Comparison of ENCODE assay signal across 9 cellular contexts in genomic region chr1:30718091-30718635, GRCh38. TPM values are rescaled to one million over a fixed set of nuclear protein-coding genes. Genes with fewer than 3 reads are reported as not detected.
DNase-seq lines count a peak whose midpoint lies in the region; ATAC-seq and TF ChIP-seq lines count a peak whose summit lies in the region.
"Had no signal": no experiment of that assay in that cellular context is flagged by ENCODE, and none has a peak within 500 bp of the region (broad histone marks: within the 10 kb centered on the region; RNA-seq: fewer than 3 reads in every experiment).

No MANE protein-coding gene starts in this region.

- DNase-seq in C1 segment of cervical spinal cord (lab: John Stamatoyannopoulos, UW) (peak; percentile 95 to 100 (median 99)), NCI-H748 treated with DMSO at 0.1 percent for 48 hours (lab: John Stamatoyannopoulos, UW) (peak; percentile 92), lower leg skin (ENCODE audit: low spot score in 2 of 2) (peak; percentile 99 to 100)
- peak; percentile 100 for DNase-seq in activated CD4-positive, alpha-beta T cell treated with anti-CD3 and anti-CD28 coated beads, Interleukin-2, amount 50 U/mL, for 4 hours
- peak; percentile 99 to 100 for DNase-seq in stimulated activated CD4-positive, alpha-beta T cell treated with anti-CD3 and anti-CD28 coated beads, Interleukin-4, amount 100 ng/mL, for 4 hours

- peaks cover 11% of the 10 kb centered on the region for H3K27me3 Mint-ChIP-seq in dendritic cell treated with granulocyte-macrophage colony-stimulating factor and Interleukin-4, amounts not matched to agents 40 ng/mL and 50 ng/mL, for 4 days

- ATAC-seq in GM19438 (IDR thresholded peaks at IDR 0.05; ENCODE audit: low read depth, unreplicated experiment) (peak; percentile 83), HG03558 (IDR thresholded peaks at IDR 0.05; ENCODE audit: extremely low read depth, unreplicated experiment) (peak; percentile 67)

- no peak for TF ChIP-seq CTCF in lower leg skin (IDR thresholded peaks at IDR 0.05)

- no peaks in the 10 kb centered on the region for H3K36me3 Mint-ChIP-seq in dendritic cell treated with granulocyte-macrophage colony-stimulating factor and Interleukin-4, amounts not matched to agents 40 ng/mL and 50 ng/mL, for 4 days (ENCODE audit: low read depth)

- TF ChIP-seq POLR2A in lower leg skin (IDR thresholded peaks at IDR 0.05): no peak

- H3K4me3 ChIP-seq in lower leg skin (ENCODE audit: low read depth, poor library complexity, severe bottlenecking): no peak overlapping the region

- peak overlapping the region; percentile 99 for H3K27ac Mint-ChIP-seq in dendritic cell treated with granulocyte-macrophage colony-stimulating factor and Interleukin-4, amounts not matched to agents 40 ng/mL and 50 ng/mL, for 4 days

- H3K9me3 Mint-ChIP-seq in dendritic cell treated with granulocyte-macrophage colony-stimulating factor and Interleukin-4, amounts not matched to agents 40 ng/mL and 50 ng/mL, for 4 days: peaks cover 11% of the 10 kb centered on the region

- peaks cover 25% of the 10 kb centered on the region for H3K4me1 Mint-ChIP-seq in dendritic cell treated with granulocyte-macrophage colony-stimulating factor and Interleukin-4, amounts not matched to agents 40 ng/mL and 50 ng/mL, for 4 days (ENCODE audit: low read depth)

- 2% methylated on average over 33 to 35 of the region's 50 CpGs for WGBS in lower leg skin, 2 donors

- intact Hi-C loops in dendritic cell treated with granulocyte-macrophage colony-stimulating factor and Interleukin-4, amounts not matched to agents 40 ng/mL and 50 ng/mL, for 4 days (cut with micrococcal nuclease): loop anchor here (2.0 to 5.0 kb wide), 4 partner anchors 39 to 1481 kb away; partner anchors contain the start of genes LAPTM5 and PTPRU
- intact Hi-C loops in lower leg skin (cut with DNase I; ENCODE audit: low total_unique reads): no loop called here

- H3K4me3 Mint-ChIP-seq in dendritic cell treated with granulocyte-macrophage colony-stimulating factor and Interleukin-4, amounts not matched to agents 40 ng/mL and 50 ng/mL, for 4 days: peak overlapping the region; percentile 86

RNA-seq across cellular contexts. Expression of gene MATN1, which starts 5.2 kb away (rescaled TPM):
- not detected for total RNA-seq in lower leg skin
- total RNA-seq: T-helper 2 cell treated with Interferon-gamma antibody and Interleukin-4, amounts not matched to agents 100 ng/mL and 5 ng/mL, for 36 hours had no signal

RNA-seq across cellular contexts. Expression of gene LAPTM5, which starts 39.4 kb away (rescaled TPM):
- total RNA-seq in lower leg skin: 10 to 100 TPM in 3 of 4 donors, 1 to 10 TPM in 1; 8.7 to 21.5 (median 15.6) TPM
